Comparison of ENCODE assay signal across 8 cellular contexts in the genomic region with DNA sequence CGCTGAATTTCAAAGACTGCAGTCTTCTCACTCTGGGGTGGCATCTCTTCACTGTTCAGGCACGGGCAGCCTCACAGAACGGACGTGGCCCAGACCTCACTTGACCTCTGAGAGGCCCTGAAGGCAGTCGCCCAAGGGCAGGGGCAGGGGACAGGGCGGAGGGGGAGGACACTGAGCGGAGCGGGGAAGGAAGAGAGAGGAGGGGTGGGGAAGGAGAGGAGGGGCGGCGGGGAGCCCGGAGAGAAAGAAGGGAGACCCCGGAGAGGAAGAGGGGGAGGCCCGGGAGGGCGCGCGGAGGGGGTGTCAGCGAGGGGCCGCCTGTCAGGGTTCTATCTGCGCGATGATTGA. TPM values are rescaled to one million over a fixed set of nuclear protein-coding genes. Genes with fewer than 3 reads are reported as not detected.
DNase-seq lines count a peak whose midpoint lies in the region; ATAC-seq lines count a peak whose summit lies in the region.

No MANE protein-coding gene starts in this region.

- no peaks in the 10 kb centered on the region for H4K20me1 ChIP-seq in BLaER1 treated with 17β-estradiol and CSF1 and Interleukin-3, amounts not matched to agents 10 nM and 100 nM
- no peaks in the 10 kb centered on the region for H4K20me1 ChIP-seq in Karpas-422 (ENCODE audit: insufficient read depth, low read depth, low read length)

- 5 to 7% methylated on average over 20 of the region's 20 CpGs for WGBS in ectodermal cell, 2 experiments

- DNase-seq in Karpas-422 (no peak), NAMALWA (ENCODE audit: low spot score) (no peak), NCI-H510A treated with DMSO at 0.1 percent for 48 hours (lab: John Stamatoyannopoulos, UW) (no peak)

- no peak for ATAC-seq in GM18861 (IDR thresholded peaks at IDR 0.05; ENCODE audit: unreplicated experiment)
- no peak for ATAC-seq in GM18909 (IDR thresholded peaks at IDR 0.05; ENCODE audit: poor library complexity, unreplicated experiment)

- H3K9ac ChIP-seq in BLaER1 treated with 17β-estradiol and CSF1 and Interleukin-3, amounts not matched to agents 10 nM and 100 nM = peak overlapping the region; percentile 71 to 87 (median 81); a peak in 21 of 22 replicates
- H3K9ac ChIP-seq in Karpas-422 (ENCODE audit: low read length) (peak overlapping the region; percentile 61), mucosa of stomach (ENCODE audit: low read length) (peak overlapping the region; percentile 80)

- H3K9me3 ChIP-seq in BLaER1 treated with 17β-estradiol and CSF1 and Interleukin-3, amounts not matched to agents 10 nM and 100 nM (replicated peaks in 1 of 11) = peaks cover 0 to 10% (median under 1%) of the 10 kb centered on the region in 11 experiments; a peak in 7 of 22 replicates
- H3K9me3 ChIP-seq in Karpas-422 (ENCODE audit: low read length) = no peaks in the 10 kb centered on the region
- no peaks in the 10 kb centered on the region for H3K9me3 ChIP-seq in ectodermal cell (ENCODE audit: control insufficient read depth, low read length)
- H3K9me3 ChIP-seq in mucosa of stomach (ENCODE audit: control insufficient read depth, low read length) = no peaks in the 10 kb centered on the region

- H3K36me3 ChIP-seq in BLaER1 treated with 17β-estradiol and CSF1 and Interleukin-3, amounts not matched to agents 10 nM and 100 nM = no peaks in the 10 kb centered on the region
- H3K36me3 ChIP-seq in Karpas-422 (ENCODE audit: insufficient read depth, low read length) = no peaks in the 10 kb centered on the region
- H3K36me3 ChIP-seq in ectodermal cell (ENCODE audit: control insufficient read depth, insufficient read depth, low read length) = no peaks in the 10 kb centered on the region
- H3K36me3 ChIP-seq in mucosa of stomach (ENCODE audit: control insufficient read depth, insufficient read depth, low read length) = no peaks in the 10 kb centered on the region

- peak overlapping the region in 5 of 11 experiments; percentile 59 to 82 (median 78); a peak in 8 of 22 replicates for H3K27ac ChIP-seq in BLaER1 treated with 17β-estradiol and CSF1 and Interleukin-3, amounts not matched to agents 10 nM and 100 nM
- H3K27ac ChIP-seq in Karpas-422 (ENCODE audit: low read length) (no peak overlapping the region), ectodermal cell (ENCODE audit: insufficient read depth, low read depth, low read length, poor library complexity, severe bottlenecking) (peak overlapping the region; percentile 75)

- peaks cover 0 to 22% (median 0%) of the 10 kb centered on the region in 11 experiments; a peak in 6 of 22 replicates for H3K27me3 ChIP-seq in BLaER1 treated with 17β-estradiol and CSF1 and Interleukin-3, amounts not matched to agents 10 nM and 100 nM
- H3K27me3 ChIP-seq in Karpas-422 (ENCODE audit: low read length) (no peaks in the 10 kb centered on the region), ectodermal cell (ENCODE audit: control insufficient read depth, insufficient read depth, low read length, poor library complexity, severe bottlenecking) (peaks cover 51% of the 10 kb centered on the region), mucosa of stomach (ENCODE audit: control insufficient read depth, insufficient read depth, low read length) (peaks cover 11% of the 10 kb centered on the region)

- H2AFZ ChIP-seq in Karpas-422 (ENCODE audit: low read length) = peak overlapping the region; percentile 50; the same call in 1 of the 2 replicates

- H3K4me1 ChIP-seq in BLaER1 treated with 17β-estradiol and CSF1 and Interleukin-3, amounts not matched to agents 10 nM and 100 nM = peaks cover 4 to 20% (median 13%) of the 10 kb centered on the region in 10 experiments; a peak in 18 of 20 replicates
- peaks cover 22% of the 10 kb centered on the region for H3K4me1 ChIP-seq in Karpas-422 (ENCODE audit: low read length)
- H3K4me1 ChIP-seq in ectodermal cell (ENCODE audit: control insufficient read depth, insufficient read depth, low read length) = peaks cover 4% of the 10 kb centered on the region
- peaks cover 24% of the 10 kb centered on the region for H3K4me1 ChIP-seq in mucosa of stomach (ENCODE audit: control insufficient read depth, insufficient read depth, low read length)

- H3K79me2 ChIP-seq in Karpas-422 (ENCODE audit: low read length) = no peaks in the 10 kb centered on the region

- no peaks in the 10 kb centered on the region for H3K9me2 ChIP-seq in Karpas-422 (replicated peaks; ENCODE audit: insufficient read depth, low read length)

- peak overlapping the region; percentile 61 to 77 (median 66) for H3K4me3 ChIP-seq in BLaER1 treated with 17β-estradiol and CSF1 and Interleukin-3, amounts not matched to agents 10 nM and 100 nM
- H3K4me3 ChIP-seq in Karpas-422 (ENCODE audit: low read length) = peak overlapping the region; percentile 66; the same call in 1 of the 2 replicates
- peak overlapping the region; percentile 47 for H3K4me3 ChIP-seq in ectodermal cell (ENCODE audit: insufficient read depth, low read depth, low read length)
- no peak overlapping the region for H3K4me3 ChIP-seq in mucosa of stomach (ENCODE audit: low read length)

- H3K4me2 ChIP-seq in BLaER1 treated with 17β-estradiol and CSF1 and Interleukin-3, amounts not matched to agents 10 nM and 100 nM = peak overlapping the region; percentile 72 to 95 (median 84)
- H3K4me2 ChIP-seq in Karpas-422 (ENCODE audit: low read depth, low read length, poor library complexity, severe bottlenecking) = peak overlapping the region; percentile 72

RNA-seq across cellular contexts. Expression of a gene that starts 58.7 kb away (rescaled TPM):
- 14.4 and 75.0 TPM in 2 replicates for total RNA-seq in Karpas-422 (2014; rRNA removed; shearing (Covaris generic); ENCODE audit: low replicate concordance)
- polyA plus RNA-seq in ectodermal cell (2013, experiment 1 of 4) = 2.9 TPM
- polyA plus RNA-seq in ectodermal cell (2013, experiment 2 of 4) = 3.8 TPM
- polyA plus RNA-seq in ectodermal cell (2013, experiment 3 of 4) = 4.6 TPM
- polyA plus RNA-seq in ectodermal cell (2013, experiment 4 of 4) = 4.5 TPM
